6 cellular contexts compared by ENCODE assay signal in genomic region chr9:91008568-91008967, GRCh38.
"Had no signal": no experiment of that assay in that cellular context is flagged by ENCODE, and none has a peak within 500 bp of the region (broad histone marks: within the 10 kb centered on the region; RNA-seq: fewer than 3 reads in every experiment).

No MANE protein-coding gene starts in this region.

- H3K4me3 ChIP-seq: K562 had no signal

- H3K4me3 Mint-ChIP-seq: IgD-negative memory B cell had no signal

- ATAC-seq: HepG2, K562 had no signal

- H3K27ac ChIP-seq: HL-60 had no signal

- DNase-seq: IMR-90, KBM-7 had no signal

- H3K27ac Mint-ChIP-seq: IgD-negative memory B cell had no signal
